ENCODE assay signal across 1 cellular context in the genomic region with DNA sequence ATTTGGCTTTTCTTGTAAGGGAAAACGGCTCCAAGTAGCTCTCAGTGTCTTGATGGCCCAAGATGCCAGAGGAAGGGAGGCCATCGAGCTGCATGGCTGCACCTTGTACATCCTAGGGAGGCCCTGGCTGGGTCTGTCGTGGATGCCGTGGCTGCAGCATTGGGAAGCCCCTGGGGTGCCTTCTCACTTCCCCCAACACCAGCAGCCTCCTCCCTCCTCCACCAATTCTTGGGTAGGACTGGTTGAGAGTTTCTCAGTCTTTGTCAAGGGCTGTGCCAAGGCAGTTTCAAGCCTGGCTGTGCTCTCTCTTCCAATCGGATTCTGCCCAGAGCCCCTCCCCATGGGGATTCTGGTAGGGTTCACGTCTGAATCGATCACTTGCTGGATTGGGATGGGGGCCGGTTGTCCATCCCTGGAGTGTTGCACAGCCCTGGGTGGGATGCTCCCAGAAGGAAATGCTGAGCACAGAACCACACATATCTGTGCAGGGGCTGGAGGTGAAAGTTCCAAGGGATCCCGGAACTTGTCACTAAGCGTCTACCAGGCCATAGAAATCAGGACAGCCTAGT.
TF ChIP-seq lines count a peak whose summit lies in the region.

No MANE protein-coding gene starts in this region.

TF ChIP-seq in H1, 55 proteins besides CTCF, POLR2A, EP300 and RAD21:
- no peak for TF ChIP-seq SIN3A (conservative IDR thresholded peaks at IDR 0.05 in 1 of 2, IDR thresholded peaks at IDR 0.05 in 1 of 2; ENCODE audit: low read depth in 1 of 2, low read length in 2 of 2)
- TF ChIP-seq RNF2 (IDR thresholded peaks at IDR 0.05; ENCODE audit: borderline replicate concordance, low read depth, low read length, missing control alignments, poor library complexity, severe bottlenecking): no peak
- TF ChIP-seq, protein P1, sequence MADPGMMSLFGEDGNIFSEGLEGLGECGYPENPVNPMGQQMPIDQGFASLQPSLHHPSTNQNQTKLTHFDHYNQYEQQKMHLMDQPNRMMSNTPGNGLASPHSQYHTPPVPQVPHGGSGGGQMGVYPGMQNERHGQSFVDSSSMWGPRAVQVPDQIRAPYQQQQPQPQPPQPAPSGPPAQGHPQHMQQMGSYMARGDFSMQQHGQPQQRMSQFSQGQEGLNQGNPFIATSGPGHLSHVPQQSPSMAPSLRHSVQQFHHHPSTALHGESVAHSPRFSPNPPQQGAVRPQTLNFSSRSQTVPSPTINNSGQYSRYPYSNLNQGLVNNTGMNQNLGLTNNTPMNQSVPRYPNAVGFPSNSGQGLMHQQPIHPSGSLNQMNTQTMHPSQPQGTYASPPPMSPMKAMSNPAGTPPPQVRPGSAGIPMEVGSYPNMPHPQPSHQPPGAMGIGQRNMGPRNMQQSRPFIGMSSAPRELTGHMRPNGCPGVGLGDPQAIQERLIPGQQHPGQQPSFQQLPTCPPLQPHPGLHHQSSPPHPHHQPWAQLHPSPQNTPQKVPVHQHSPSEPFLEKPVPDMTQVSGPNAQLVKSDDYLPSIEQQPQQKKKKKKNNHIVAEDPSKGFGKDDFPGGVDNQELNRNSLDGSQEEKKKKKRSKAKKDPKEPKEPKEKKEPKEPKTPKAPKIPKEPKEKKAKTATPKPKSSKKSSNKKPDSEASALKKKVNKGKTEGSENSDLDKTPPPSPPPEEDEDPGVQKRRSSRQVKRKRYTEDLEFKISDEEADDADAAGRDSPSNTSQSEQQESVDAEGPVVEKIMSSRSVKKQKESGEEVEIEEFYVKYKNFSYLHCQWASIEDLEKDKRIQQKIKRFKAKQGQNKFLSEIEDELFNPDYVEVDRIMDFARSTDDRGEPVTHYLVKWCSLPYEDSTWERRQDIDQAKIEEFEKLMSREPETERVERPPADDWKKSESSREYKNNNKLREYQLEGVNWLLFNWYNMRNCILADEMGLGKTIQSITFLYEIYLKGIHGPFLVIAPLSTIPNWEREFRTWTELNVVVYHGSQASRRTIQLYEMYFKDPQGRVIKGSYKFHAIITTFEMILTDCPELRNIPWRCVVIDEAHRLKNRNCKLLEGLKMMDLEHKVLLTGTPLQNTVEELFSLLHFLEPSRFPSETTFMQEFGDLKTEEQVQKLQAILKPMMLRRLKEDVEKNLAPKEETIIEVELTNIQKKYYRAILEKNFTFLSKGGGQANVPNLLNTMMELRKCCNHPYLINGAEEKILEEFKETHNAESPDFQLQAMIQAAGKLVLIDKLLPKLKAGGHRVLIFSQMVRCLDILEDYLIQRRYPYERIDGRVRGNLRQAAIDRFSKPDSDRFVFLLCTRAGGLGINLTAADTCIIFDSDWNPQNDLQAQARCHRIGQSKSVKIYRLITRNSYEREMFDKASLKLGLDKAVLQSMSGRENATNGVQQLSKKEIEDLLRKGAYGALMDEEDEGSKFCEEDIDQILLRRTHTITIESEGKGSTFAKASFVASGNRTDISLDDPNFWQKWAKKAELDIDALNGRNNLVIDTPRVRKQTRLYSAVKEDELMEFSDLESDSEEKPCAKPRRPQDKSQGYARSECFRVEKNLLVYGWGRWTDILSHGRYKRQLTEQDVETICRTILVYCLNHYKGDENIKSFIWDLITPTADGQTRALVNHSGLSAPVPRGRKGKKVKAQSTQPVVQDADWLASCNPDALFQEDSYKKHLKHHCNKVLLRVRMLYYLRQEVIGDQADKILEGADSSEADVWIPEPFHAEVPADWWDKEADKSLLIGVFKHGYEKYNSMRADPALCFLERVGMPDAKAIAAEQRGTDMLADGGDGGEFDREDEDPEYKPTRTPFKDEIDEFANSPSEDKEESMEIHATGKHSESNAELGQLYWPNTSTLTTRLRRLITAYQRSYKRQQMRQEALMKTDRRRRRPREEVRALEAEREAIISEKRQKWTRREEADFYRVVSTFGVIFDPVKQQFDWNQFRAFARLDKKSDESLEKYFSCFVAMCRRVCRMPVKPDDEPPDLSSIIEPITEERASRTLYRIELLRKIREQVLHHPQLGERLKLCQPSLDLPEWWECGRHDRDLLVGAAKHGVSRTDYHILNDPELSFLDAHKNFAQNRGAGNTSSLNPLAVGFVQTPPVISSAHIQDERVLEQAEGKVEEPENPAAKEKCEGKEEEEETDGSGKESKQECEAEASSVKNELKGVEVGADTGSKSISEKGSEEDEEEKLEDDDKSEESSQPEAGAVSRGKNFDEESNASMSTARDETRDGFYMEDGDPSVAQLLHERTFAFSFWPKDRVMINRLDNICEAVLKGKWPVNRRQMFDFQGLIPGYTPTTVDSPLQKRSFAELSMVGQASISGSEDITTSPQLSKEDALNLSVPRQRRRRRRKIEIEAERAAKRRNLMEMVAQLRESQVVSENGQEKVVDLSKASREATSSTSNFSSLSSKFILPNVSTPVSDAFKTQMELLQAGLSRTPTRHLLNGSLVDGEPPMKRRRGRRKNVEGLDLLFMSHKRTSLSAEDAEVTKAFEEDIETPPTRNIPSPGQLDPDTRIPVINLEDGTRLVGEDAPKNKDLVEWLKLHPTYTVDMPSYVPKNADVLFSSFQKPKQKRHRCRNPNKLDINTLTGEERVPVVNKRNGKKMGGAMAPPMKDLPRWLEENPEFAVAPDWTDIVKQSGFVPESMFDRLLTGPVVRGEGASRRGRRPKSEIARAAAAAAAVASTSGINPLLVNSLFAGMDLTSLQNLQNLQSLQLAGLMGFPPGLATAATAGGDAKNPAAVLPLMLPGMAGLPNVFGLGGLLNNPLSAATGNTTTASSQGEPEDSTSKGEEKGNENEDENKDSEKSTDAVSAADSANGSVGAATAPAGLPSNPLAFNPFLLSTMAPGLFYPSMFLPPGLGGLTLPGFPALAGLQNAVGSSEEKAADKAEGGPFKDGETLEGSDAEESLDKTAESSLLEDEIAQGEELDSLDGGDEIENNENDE (IDR thresholded peaks at IDR 0.05; ENCODE audit: insufficient replicate concordance, low read length): no peak
- no peak for TF ChIP-seq SP1 (IDR thresholded peaks at IDR 0.05; ENCODE audit: low read depth, low read length)
- no peak for TF ChIP-seq SP2 (IDR thresholded peaks at IDR 0.05; ENCODE audit: low read length)
- no peak for TF ChIP-seq CEBPB (IDR thresholded peaks at IDR 0.05; ENCODE audit: low read depth, low read length)
- no peak for TF ChIP-seq CBX8 (IDR thresholded peaks at IDR 0.05; ENCODE audit: borderline replicate concordance, low read depth, low read length)
- TF ChIP-seq SRF (IDR thresholded peaks at IDR 0.05; ENCODE audit: low read depth, low read length): no peak
- TF ChIP-seq HDAC2 (IDR thresholded peaks at IDR 0.05; ENCODE audit: borderline replicate concordance in 1 of 2, low read depth in 2 of 2, low read length in 2 of 2): no peak
- no peak for TF ChIP-seq GABPA (IDR thresholded peaks at IDR 0.05; ENCODE audit: borderline replicate concordance, insufficient read depth, low read length)
- no peak for TF ChIP-seq ASH2L (IDR thresholded peaks at IDR 0.05; ENCODE audit: low read length)
- no peak for TF ChIP-seq JUND (IDR thresholded peaks at IDR 0.05; ENCODE audit: low read length)
- TF ChIP-seq CBX5 (IDR thresholded peaks at IDR 0.05; ENCODE audit: low read depth, low read length): no peak
TF ChIP-seq in H1: peak in this region for 0.
